In the genomic region with DNA sequence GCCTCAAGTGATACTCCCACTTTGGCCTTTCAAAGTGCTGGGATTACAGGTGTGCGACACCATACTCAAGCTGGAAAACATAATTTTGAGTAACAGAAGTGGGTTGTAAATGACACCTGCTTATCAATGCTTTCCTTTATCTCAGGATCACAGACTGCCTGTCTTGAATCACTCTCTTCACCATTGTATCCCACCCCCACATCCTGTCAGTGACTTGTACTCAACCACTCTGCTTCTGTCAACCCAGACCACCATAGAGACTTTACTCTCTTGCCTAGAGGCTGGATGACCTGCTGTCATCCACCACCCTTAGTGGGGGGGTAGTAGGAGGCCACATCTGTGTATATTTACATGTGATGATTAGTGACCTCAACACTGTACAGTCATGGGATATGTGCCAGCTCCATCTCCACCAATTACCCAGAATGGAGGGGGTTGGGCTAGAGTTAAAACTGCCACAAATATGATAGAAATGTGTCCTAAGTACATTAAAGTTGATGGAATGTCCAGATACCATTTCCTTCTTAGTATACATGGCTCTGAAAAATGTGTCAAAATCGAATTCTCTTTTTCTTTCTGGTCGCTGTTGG, we compare ENCODE assay signal across 18 cellular contexts.
"Had no signal": no experiment of that assay in that cellular context is flagged by ENCODE, and none has a peak within 500 bp of the region (broad histone marks: within the 10 kb centered on the region; RNA-seq: fewer than 3 reads in every experiment).

No MANE protein-coding gene starts in this region.

- H3K36me3 Mint-ChIP-seq: activated CD8-positive, alpha-beta memory T cell treated with anti-CD3 and anti-CD28 coated beads, Interleukin-2, amount 10 ng/mL, durations not matched to agents 7 days and 5 days; activated naive CD4-positive, alpha-beta T cell treated with anti-CD3 and anti-CD28 coated beads, Interleukin-2, amount 50 U/mL, for 24 hours; brain; mesothelial cell of epicardium; stimulated activated effector memory CD8-positive, alpha-beta T cell treated with anti-CD3 and anti-CD28 coated beads, Interleukin-12 subunit alpha, Interleukin-12 subunit beta, amount 100 ng/mL, for 72 hours had no signal

- H3K27ac ChIP-seq: foreskin keratinocyte, pancreas, transverse colon had no signal

- H3K4me3 Mint-ChIP-seq: activated CD8-positive, alpha-beta memory T cell treated with anti-CD3 and anti-CD28 coated beads, Interleukin-2, amount 10 ng/mL, durations not matched to agents 7 days and 5 days; activated naive CD4-positive, alpha-beta T cell treated with anti-CD3 and anti-CD28 coated beads, Interleukin-2, amount 50 U/mL, for 24 hours; activated T-cell treated with anti-CD3 and anti-CD28 coated beads, Interleukin-2, amount 50 U/mL, for 24 hours; brain; endodermal cell; mesothelial cell of epicardium; stimulated activated effector memory CD8-positive, alpha-beta T cell treated with anti-CD3 and anti-CD28 coated beads, Interleukin-12 subunit alpha, Interleukin-12 subunit beta, amount 100 ng/mL, for 72 hours; T-helper 2 cell treated with Interferon-gamma antibody and Interleukin-4, amounts not matched to agents 5 μg/mL and 100 μg/mL, for 36 hours had no signal

- DNase-seq: activated CD4-positive, alpha-beta T cell treated with anti-CD3 and anti-CD28 coated beads, Interleukin-2, amount 50 U/mL, for 48 hours; activated CD4-positive, CD25-positive, alpha-beta regulatory T cell treated with anti-CD3 and anti-CD28 coated beads, Interleukin-2, amount 50 U/mL, for 72 hours; activated CD8-positive, alpha-beta memory T cell treated with anti-CD3 and anti-CD28 coated beads, Interleukin-2, amount 10 ng/mL, durations not matched to agents 7 days and 5 days; activated effector memory CD4-positive, alpha-beta T cell treated with Interleukin-2 at 50 U/mL for 16 hours; activated T-cell treated with anti-CD3 and anti-CD28 coated beads, Interleukin-2, amount 50 U/mL, for 24 hours; dermis blood vessel endothelial cell; endodermal cell; foreskin keratinocyte; head of caudate nucleus; islet precursor cell; pancreas; transverse colon had no signal

- H3K4me1 Mint-ChIP-seq: activated CD8-positive, alpha-beta memory T cell treated with anti-CD3 and anti-CD28 coated beads, Interleukin-2, amount 10 ng/mL, durations not matched to agents 7 days and 5 days; activated naive CD4-positive, alpha-beta T cell treated with anti-CD3 and anti-CD28 coated beads, Interleukin-2, amount 50 U/mL, for 24 hours; brain; stimulated activated effector memory CD8-positive, alpha-beta T cell treated with anti-CD3 and anti-CD28 coated beads, Interleukin-12 subunit alpha, Interleukin-12 subunit beta, amount 100 ng/mL, for 72 hours had no signal

- H3K4me3 ChIP-seq: pancreas, smooth muscle cell, transverse colon had no signal

- H3K4me2 ChIP-seq: smooth muscle cell had no signal

- H3K36me3 ChIP-seq: pancreas, transverse colon had no signal

- H3K9me3 ChIP-seq: pancreas, transverse colon had no signal

- H3K4me1 ChIP-seq: pancreas, transverse colon had no signal

- ATAC-seq: activated CD8-positive, alpha-beta memory T cell treated with anti-CD3 and anti-CD28 coated beads, Interleukin-2, amount 10 ng/mL, durations not matched to agents 7 days and 5 days; foreskin keratinocyte; stimulated activated effector memory CD8-positive, alpha-beta T cell treated with anti-CD3 and anti-CD28 coated beads, Interleukin-12 subunit alpha, Interleukin-12 subunit beta, amount 100 ng/mL, for 72 hours had no signal

- H3K9me3 Mint-ChIP-seq: activated naive CD4-positive, alpha-beta T cell treated with anti-CD3 and anti-CD28 coated beads, Interleukin-2, amount 50 U/mL, for 24 hours; brain; endodermal cell; mesothelial cell of epicardium had no signal

- H3K27me3 ChIP-seq: foreskin keratinocyte, transverse colon had no signal

- H3K27me3 Mint-ChIP-seq: activated CD8-positive, alpha-beta memory T cell treated with anti-CD3 and anti-CD28 coated beads, Interleukin-2, amount 10 ng/mL, durations not matched to agents 7 days and 5 days; activated naive CD4-positive, alpha-beta T cell treated with anti-CD3 and anti-CD28 coated beads, Interleukin-2, amount 50 U/mL, for 24 hours; activated T-cell treated with anti-CD3 and anti-CD28 coated beads, Interleukin-2, amount 50 U/mL, for 24 hours had no signal

- FAIRE-seq: pancreas had no signal

- H3K27ac Mint-ChIP-seq: activated CD8-positive, alpha-beta memory T cell treated with anti-CD3 and anti-CD28 coated beads, Interleukin-2, amount 10 ng/mL, durations not matched to agents 7 days and 5 days; activated naive CD4-positive, alpha-beta T cell treated with anti-CD3 and anti-CD28 coated beads, Interleukin-2, amount 50 U/mL, for 24 hours; activated T-cell treated with anti-CD3 and anti-CD28 coated beads, Interleukin-2, amount 50 U/mL, for 24 hours; brain; endodermal cell; mesothelial cell of epicardium; stimulated activated effector memory CD8-positive, alpha-beta T cell treated with anti-CD3 and anti-CD28 coated beads, Interleukin-12 subunit alpha, Interleukin-12 subunit beta, amount 100 ng/mL, for 72 hours; T-helper 2 cell treated with Interferon-gamma antibody and Interleukin-4, amounts not matched to agents 5 μg/mL and 100 μg/mL, for 36 hours had no signal
